ENCODE assay signal across 8 cellular contexts in genomic region chr11:45665206-45665932, GRCh38. TPM values are rescaled to one million over a fixed set of nuclear protein-coding genes. Genes with fewer than 3 reads are reported as not detected.
A peak's percentile ranks its signal among the peaks of the same experiment; 100 is the strongest.
DNase-seq lines count a peak whose midpoint lies in the region; ATAC-seq and TF ChIP-seq lines count a peak whose summit lies in the region.

TSS of gene CHST1 (minus strand) at chr11:45665622. CDS start at chr11:45650923, 14,699 bp downstream.

- TF ChIP-seq CTCF in HCT116 (IDR thresholded peaks at IDR 0.05 in 2 of 3, conservative IDR thresholded peaks at IDR 0.05 in 1 of 3; ENCODE audit: borderline replicate concordance in 1 of 3, insufficient read depth in 1 of 3, low read depth in 2 of 3, low read length in 2 of 3) (no peak), foreskin fibroblast (IDR thresholded peaks at IDR 0.05; ENCODE audit: low read depth, low read length) (no peak)

- TF ChIP-seq RAD21 in HCT116 (IDR thresholded peaks at IDR 0.05; ENCODE audit: low read depth) = no peak

- peak; percentile 78 for ATAC-seq in HCT116
- peak; percentile 56 to 70 for ATAC-seq in natural killer cell treated with Interleukin-12 subunit alpha and Interleukin-12 subunit beta and Interleukin-15 and Interleukin-18, amount 100 ng/mL, for 72 hours
- ATAC-seq in GM21360 (IDR thresholded peaks at IDR 0.05; ENCODE audit: unreplicated experiment) = no peak

- H3K36me3 ChIP-seq in HCT116 (ENCODE audit: control insufficient read depth in 1 of 2, insufficient read depth in 2 of 2, low read length in 2 of 2) = no peaks in the 10 kb centered on the region

- H3K9ac ChIP-seq in HCT116 (ENCODE audit: low read length) = no peak within 1 kb of the TSS

- H4K20me1 ChIP-seq in HCT116 (ENCODE audit: insufficient read depth) = no peaks in the 10 kb centered on the region

- no peak within 1 kb of the TSS for H3K27ac Mint-ChIP-seq in activated CD4-positive, alpha-beta memory T cell treated with anti-CD3 and anti-CD28 coated beads for 36 hours
- H3K27ac Mint-ChIP-seq in natural killer cell treated with Interleukin-12 subunit alpha and Interleukin-12 subunit beta and Interleukin-15 and Interleukin-18, amount 100 ng/mL, for 72 hours = no peak within 1 kb of the TSS

- intact Hi-C loops in HCT116 (cut with micrococcal nuclease) = no loop called here
- intact Hi-C loops in activated CD4-positive, alpha-beta memory T cell treated with anti-CD3 and anti-CD28 coated beads for 36 hours (cut with micrococcal nuclease) = no loop called here

- H3K4me1 Mint-ChIP-seq in activated CD4-positive, alpha-beta memory T cell treated with anti-CD3 and anti-CD28 coated beads for 36 hours (ENCODE audit: low read depth) = peaks cover 13% of the 10 kb centered on the region
- no peaks in the 10 kb centered on the region for H3K4me1 Mint-ChIP-seq in natural killer cell treated with Interleukin-12 subunit alpha and Interleukin-12 subunit beta and Interleukin-15 and Interleukin-18, amount 100 ng/mL, for 72 hours (ENCODE audit: low read depth in 2 of 2)

- H3K36me3 Mint-ChIP-seq in activated CD4-positive, alpha-beta memory T cell treated with anti-CD3 and anti-CD28 coated beads for 36 hours = no peaks in the 10 kb centered on the region
- H3K36me3 Mint-ChIP-seq in natural killer cell treated with Interleukin-12 subunit alpha and Interleukin-12 subunit beta and Interleukin-15 and Interleukin-18, amount 100 ng/mL, for 72 hours = no peaks in the 10 kb centered on the region

- H3K79me2 ChIP-seq in HCT116 (ENCODE audit: insufficient read depth, low read length) = no peaks in the 10 kb centered on the region

- H3K4me3 ChIP-seq in HCT116 (replicated peaks in 1 of 2; ENCODE audit: low read depth in 1 of 2, low read length in 2 of 2) (0 out of 4 replicates have a peak within 1 kb of the TSS, but pooled peaks of 1 of the 2 experiments have one; percentile 18), foreskin fibroblast (ENCODE audit: low read depth in 1 of 2, low read length in 2 of 2) (peak within 1 kb of the TSS; percentile 32 to 39)

- H3K27me3 ChIP-seq in HCT116 (ENCODE audit: insufficient read depth, low read length) = peaks cover 12% of the 10 kb centered on the region; the same call in 1 of the 2 replicates

- no peaks in the 10 kb centered on the region for H3K9me2 ChIP-seq in HCT116 (ENCODE audit: insufficient read depth)

- peak within 1 kb of the TSS; percentile 51 for H3K4me2 ChIP-seq in HCT116 (ENCODE audit: low read length)

- BruUV-seq in HCT116 (replicated peaks; lab: Mats Ljungman, UMichigan) = no TSS peak

- CTCF ChIA-PET in HCT116 (lab: Charles Lee) = no interaction called here
- CTCF ChIA-PET in activated CD4-positive, alpha-beta memory T cell treated with anti-CD3 and anti-CD28 coated beads for 36 hours (lab: Charles Lee) = interaction anchor here (0.9 to 2.3 kb wide), 2 partner anchors 9 to 106 kb away, joined by 3 to 9 read pairs; no protein-coding TSS in a partner anchor

- H3K9me3 Mint-ChIP-seq in activated CD4-positive, alpha-beta memory T cell treated with anti-CD3 and anti-CD28 coated beads for 36 hours = no peaks in the 10 kb centered on the region
- H3K9me3 Mint-ChIP-seq in natural killer cell treated with Interleukin-12 subunit alpha and Interleukin-12 subunit beta and Interleukin-15 and Interleukin-18, amount 100 ng/mL, for 72 hours = no peaks in the 10 kb centered on the region

- RAD21 ChIA-PET in HCT116 (lab: Charles Lee; ENCODE audit: low non-redundant PET in 1 of 2, low total read pairs in 2 of 2, uncharacterized antibody in 2 of 2, unreplicated experiment in 2 of 2) = no interaction called here

- H2AFZ ChIP-seq in HCT116 (ENCODE audit: low read depth, low read length, poor library complexity, severe bottlenecking) = no peak within 1 kb of the TSS

- DNase-seq in AG20443 (ENCODE audit: low spot score) (peak; percentile 77), HCT116 (ENCODE audit: low read depth, low spot score) (no peak), foreskin fibroblast (peak; percentile 28 to 59), NAMALWA (ENCODE audit: low spot score) (no peak), erythroblast (lab: John Stamatoyannopoulos, UW) (no peak)
- peak; percentile 27 for DNase-seq in activated CD4-positive, alpha-beta memory T cell treated with anti-CD3 and anti-CD28 coated beads for 36 hours
- DNase-seq in natural killer cell treated with Interleukin-12 subunit alpha and Interleukin-12 subunit beta and Interleukin-15 and Interleukin-18, amount 100 ng/mL, for 72 hours (ENCODE audit: low spot score) = no peak

- H3K4me3 Mint-ChIP-seq in activated CD4-positive, alpha-beta memory T cell treated with anti-CD3 and anti-CD28 coated beads for 36 hours = peak within 1 kb of the TSS; percentile 57
- H3K4me3 Mint-ChIP-seq in natural killer cell treated with Interleukin-12 subunit alpha and Interleukin-12 subunit beta and Interleukin-15 and Interleukin-18, amount 100 ng/mL, for 72 hours = peak within 1 kb of the TSS; percentile 68

- no peaks in the 10 kb centered on the region for H3K9me3 ChIP-seq in HCT116 (ENCODE audit: control insufficient read depth in 1 of 2, insufficient read depth in 1 of 2, low read depth in 1 of 2, low read length in 2 of 2)

- no peak for TF ChIP-seq POLR2A in HCT116 (IDR thresholded peaks at IDR 0.05; ENCODE audit: borderline replicate concordance, extremely low read depth, insufficient read depth, insufficient read length)
- TF ChIP-seq POLR2A in erythroblast (IDR thresholded peaks at IDR 0.05; ENCODE audit: low read length) = no peak

- H3K4me1 ChIP-seq in HCT116 (ENCODE audit: control insufficient read depth in 1 of 2, insufficient read depth in 2 of 2, low read length in 2 of 2) = peaks cover 3 to 18% of the 10 kb centered on the region in 2 experiments; a peak in 2 of 4 replicates

- no peak within 1 kb of the TSS; the same call in 1 of the 2 replicates for H3K27ac ChIP-seq in HCT116 (ENCODE audit: low read depth, low read length)

- H3K27me3 Mint-ChIP-seq in activated CD4-positive, alpha-beta memory T cell treated with anti-CD3 and anti-CD28 coated beads for 36 hours = peaks cover 47% of the 10 kb centered on the region
- H3K27me3 Mint-ChIP-seq in natural killer cell treated with Interleukin-12 subunit alpha and Interleukin-12 subunit beta and Interleukin-15 and Interleukin-18, amount 100 ng/mL, for 72 hours = peaks cover 37 to 47% of the 10 kb centered on the region in 2 donors

- POLR2A ChIA-PET in HCT116 (lab: Charles Lee) = no interaction called here
- POLR2A ChIA-PET in activated CD4-positive, alpha-beta memory T cell treated with anti-CD3 and anti-CD28 coated beads for 36 hours (lab: Charles Lee) = no interaction called here

TF ChIP-seq in HCT116, 20 proteins besides CTCF, POLR2A, EP300 and RAD21 (continues in another document):
- TF ChIP-seq ZFX (IDR thresholded peaks at IDR 0.05) = no peak
- no peak for TF ChIP-seq EGR1 (IDR thresholded peaks at IDR 0.05; ENCODE audit: low read depth)
- TF ChIP-seq SP1 (IDR thresholded peaks at IDR 0.05; ENCODE audit: low read depth) = no peak
- TF ChIP-seq EZH2phosphoT487 (IDR thresholded peaks at IDR 0.05; ENCODE audit: borderline replicate concordance) = no peak
- TF ChIP-seq SIN3A (IDR thresholded peaks at IDR 0.05; ENCODE audit: low read depth) = no peak
- TF ChIP-seq ZBTB33 (IDR thresholded peaks at IDR 0.05; ENCODE audit: extremely low read depth, insufficient replicate concordance, low read length) = no peak
- TF ChIP-seq MAX (IDR thresholded peaks at IDR 0.05) = no peak
- TF ChIP-seq FOSL1 (IDR thresholded peaks at IDR 0.05; ENCODE audit: low read depth) = no peak
- no peak for TF ChIP-seq ZNF274 (IDR thresholded peaks at IDR 0.05; ENCODE audit: low read depth, low read length)
- TF ChIP-seq EZH2 (IDR thresholded peaks at IDR 0.05) = no peak
- TF ChIP-seq SRF (IDR thresholded peaks at IDR 0.05; ENCODE audit: low read depth) = no peak

RNA-seq across cellular contexts. Expression of gene CHST1, which starts in this region (rescaled TPM):
- 0.69 TPM for total RNA-seq in HCT116 (2021; ENCODE audit: unreplicated experiment)
- polyA plus RNA-seq in HCT116 (2012) = 0.55 and 0.65 TPM in 2 replicates
- total RNA-seq in activated CD4-positive, alpha-beta memory T cell treated with anti-CD3 and anti-CD28 coated beads for 36 hours = under 1 TPM; 0.24 to 0.44 TPM
- not detected for total RNA-seq in natural killer cell treated with Interleukin-12 subunit alpha and Interleukin-12 subunit beta and Interleukin-15 and Interleukin-18, amount 100 ng/mL, for 72 hours

Comparison
In these comparisons a context has a peak if more than half of its experiments do, and no peak if none do; other contexts are left out.
1. Peak in ATAC-seq and H3K4me2 ChIP-seq in HCT116; RNA of the gene not detected or under 1 TPM.
2. Peak in DNase-seq in activated CD4-positive, alpha-beta memory T cell treated with anti-CD3 and anti-CD28 coated beads for 36 hours; RNA of the gene not detected or under 1 TPM.
3. Peak in ATAC-seq in natural killer cell treated with Interleukin-12 subunit alpha and Interleukin-12 subunit beta and Interleukin-15 and Interleukin-18, amount 100 ng/mL, for 72 hours; RNA of the gene not detected or under 1 TPM.
4. DNase-seq: peak in AG20443 (single experiment) and foreskin fibroblast (2 of 2); none in HCT116 (single experiment), natural killer cell treated with Interleukin-12 subunit alpha and Interleukin-12 subunit beta and Interleukin-15 and Interleukin-18, amount 100 ng/mL, for 72 hours (single experiment), NAMALWA (single experiment) and erythroblast (0 of 2).